In the genomic region with DNA sequence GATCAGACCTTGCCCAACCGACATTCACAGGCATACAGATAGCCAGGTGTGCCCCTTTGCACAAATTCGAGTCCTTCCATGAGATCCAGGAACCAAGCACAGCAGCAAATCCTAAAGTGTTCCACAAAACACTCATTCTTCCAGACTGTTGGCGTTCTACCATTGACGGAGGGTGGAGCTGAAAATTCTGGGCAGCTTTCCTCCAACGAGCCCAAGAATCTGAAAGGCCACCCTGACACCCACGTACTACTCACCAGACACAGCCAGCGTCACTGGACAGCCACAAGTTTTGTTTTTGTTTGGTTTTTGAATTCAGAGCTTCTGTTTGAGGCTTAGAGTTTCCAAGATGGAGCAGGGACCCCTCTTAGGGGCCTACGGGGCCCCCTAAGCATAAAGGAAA, we compare ENCODE assay signal across 13 cellular contexts.
DNase-seq lines count a peak whose midpoint lies in the region; ATAC-seq and TF ChIP-seq lines count a peak whose summit lies in the region.
"Had no signal": no experiment of that assay in that cellular context is flagged by ENCODE, and none has a peak within 500 bp of the region (broad histone marks: within the 10 kb centered on the region; RNA-seq: fewer than 3 reads in every experiment).

No MANE protein-coding gene starts in this region.

- H4K12ac ChIP-seq in trophoblast cell (ENCODE audit: low read depth, low read length) = no peak overlapping the region

- H3K9me2 ChIP-seq in GM23248 (ENCODE audit: insufficient read depth) = no peaks in the 10 kb centered on the region

- H3K4me3 Mint-ChIP-seq in endothelial cell (ENCODE audit: unreplicated experiment) = no peak overlapping the region
- H3K4me3 Mint-ChIP-seq: CD4-positive, CD25-positive, alpha-beta regulatory T cell had no signal

- 32 to 36% methylated on average over 8 of the region's 8 CpGs for WGBS in GM23248 (ENCODE audit: low coverage in 1 of 2, low lambda C conversion rate in 2 of 2, missing lambda C conversion rate in 2 of 2), 2 experiments
- WGBS in trophoblast cell (ENCODE audit: extremely low coverage, insufficient coverage, insufficient read length) = no CpG with 5 or more reads among the region's 8 CpGs

- H2AK5ac ChIP-seq in trophoblast cell (ENCODE audit: low read length) = no peak overlapping the region

- no peaks in the 10 kb centered on the region for H3K36me3 ChIP-seq in GM23248 (ENCODE audit: low read depth)
- H3K36me3 ChIP-seq in trophoblast cell (ENCODE audit: control insufficient read depth in 1 of 2, insufficient read depth in 2 of 2, low read length in 2 of 2) = no peaks in the 10 kb centered on the region
- H3K36me3 ChIP-seq: BLaER1 treated with 17β-estradiol and CSF1 and Interleukin-3, amounts not matched to agents 10 nM and 100 nM had no signal

- no peak overlapping the region for H4K91ac ChIP-seq in trophoblast cell (ENCODE audit: low read depth, low read length)

- peaks cover 21% of the 10 kb centered on the region for H3K4me1 Mint-ChIP-seq in endothelial cell (ENCODE audit: unreplicated experiment)
- H3K4me1 Mint-ChIP-seq: CD4-positive, CD25-positive, alpha-beta regulatory T cell had no signal

- no peaks in the 10 kb centered on the region for H3K9me3 Mint-ChIP-seq in endothelial cell (ENCODE audit: unreplicated experiment)

- H3K27me3 Mint-ChIP-seq in endothelial cell (ENCODE audit: unreplicated experiment) = peaks cover 2% of the 10 kb centered on the region

- no peak overlapping the region for H2BK120ac ChIP-seq in trophoblast cell (ENCODE audit: insufficient read depth, low read length, poor library complexity)

- no peak overlapping the region for H3K18ac ChIP-seq in trophoblast cell (ENCODE audit: low read length)

- H3K27me3 ChIP-seq in GM23248 (replicated peaks; ENCODE audit: insufficient read depth) (no peaks in the 10 kb centered on the region), trophoblast cell (ENCODE audit: insufficient read depth, low read length) (no peaks in the 10 kb centered on the region)
- H3K27me3 ChIP-seq: BLaER1 treated with 17β-estradiol and CSF1 and Interleukin-3, amounts not matched to agents 10 nM and 100 nM had no signal

- peak overlapping the region; percentile 52; the same call in 1 of the 2 replicates for H2AFZ ChIP-seq in GM23248
- no peak overlapping the region for H2AFZ ChIP-seq in trophoblast cell (ENCODE audit: insufficient read depth, low read length, poor library complexity)

- no peak overlapping the region for H3K14ac ChIP-seq in trophoblast cell (ENCODE audit: low read length)

- in situ Hi-C loops in GM23248 (cut with MboI) = no loop called here

- H3K9ac ChIP-seq in GM23248 (no peak overlapping the region), trophoblast cell (ENCODE audit: low read length) (no peak overlapping the region)
- H3K9ac ChIP-seq: BLaER1 treated with 17β-estradiol and CSF1 and Interleukin-3, amounts not matched to agents 10 nM and 100 nM had no signal

- H3F3A ChIP-seq in GM23248 (ENCODE audit: insufficient read depth) = 0 out of 2 replicates have a peak, but pooled peaks cover 6% of the 10 kb centered on the region

- H3K27ac ChIP-seq in GM23248 (no peak overlapping the region), trophoblast cell (ENCODE audit: low read depth, low read length) (peak overlapping the region; percentile 15)
- H3K27ac ChIP-seq: A549 had no signal

- peak overlapping the region; percentile 82 for H3K27ac Mint-ChIP-seq in endothelial cell (ENCODE audit: unreplicated experiment)
- H3K27ac Mint-ChIP-seq: CD4-positive, CD25-positive, alpha-beta regulatory T cell had no signal

- H3K79me2 ChIP-seq in GM23248 (ENCODE audit: insufficient read depth) = no peaks in the 10 kb centered on the region
- H3K79me2 ChIP-seq in trophoblast cell (ENCODE audit: control insufficient read depth, insufficient read depth, low read length, poor library complexity) = no peaks in the 10 kb centered on the region

- no peak overlapping the region for H3K23ac ChIP-seq in trophoblast cell (ENCODE audit: low read length)

- peaks cover 2% of the 10 kb centered on the region for H3K79me1 ChIP-seq in trophoblast cell (ENCODE audit: low read length)

- no peaks in the 10 kb centered on the region for H3K36me3 Mint-ChIP-seq in endothelial cell (ENCODE audit: low read depth, unreplicated experiment)
- H3K36me3 Mint-ChIP-seq: CD4-positive, CD25-positive, alpha-beta regulatory T cell had no signal

- peak overlapping the region; percentile 17 for H3K4me2 ChIP-seq in GM23248 (ENCODE audit: unreplicated experiment)
- no peak overlapping the region for H3K4me2 ChIP-seq in trophoblast cell (ENCODE audit: low read length)
- H3K4me2 ChIP-seq: A549 had no signal

- TF ChIP-seq CTCF in endothelial cell (IDR thresholded peaks at IDR 0.05; ENCODE audit: unreplicated experiment) = no peak

- no peak for ATAC-seq in GM18502 (IDR thresholded peaks at IDR 0.05; ENCODE audit: poor library complexity, unreplicated experiment)
- no peak for ATAC-seq in GM18861 (IDR thresholded peaks at IDR 0.05; ENCODE audit: unreplicated experiment)
- ATAC-seq: A549, GM12878, HCT116 had no signal

- no peak overlapping the region for H2BK5ac ChIP-seq in trophoblast cell (ENCODE audit: low read depth, low read length, poor library complexity)

- DNase-seq in GM23248 = peak; percentile 75
- no peak for DNase-seq in endothelial cell (ENCODE audit: low spot score)
- no peak for DNase-seq in trophoblast cell
- DNase-seq in effector CD4-positive, alpha-beta T cell = no peak
- DNase-seq: Calu3; CD4-positive, CD25-positive, alpha-beta regulatory T cell; DMS 273 treated with DMSO at 0.1 percent for 48 hours had no signal

- H4K8ac ChIP-seq in trophoblast cell (ENCODE audit: low read depth, low read length) = no peak overlapping the region

- no peaks in the 10 kb centered on the region for H4K20me1 ChIP-seq in GM23248 (ENCODE audit: insufficient read depth)
- H4K20me1 ChIP-seq: BLaER1 treated with 17β-estradiol and CSF1 and Interleukin-3, amounts not matched to agents 10 nM and 100 nM had no signal

- H3K4me1 ChIP-seq in GM23248 (ENCODE audit: insufficient read depth) (peaks cover 15% of the 10 kb centered on the region), trophoblast cell (ENCODE audit: control insufficient read depth in 1 of 2, insufficient read depth in 2 of 2, low read length in 2 of 2) (peaks cover 3 to 9% of the 10 kb centered on the region in 2 experiments)
- H3K4me1 ChIP-seq: A549 had no signal

- no peak overlapping the region for H3K4ac ChIP-seq in trophoblast cell (ENCODE audit: low read depth, low read length)

- H3K9me3 ChIP-seq in GM23248 (ENCODE audit: low read depth) (no peaks in the 10 kb centered on the region), trophoblast cell (ENCODE audit: insufficient read depth, low read depth, low read length) (no peaks in the 10 kb centered on the region)
- H3K9me3 ChIP-seq: A549 had no signal

- no peak overlapping the region for H2BK12ac ChIP-seq in trophoblast cell (ENCODE audit: low read length)

- H3K4me3 ChIP-seq in GM23248 = no peak overlapping the region
- H3K4me3 ChIP-seq in trophoblast cell (ENCODE audit: low read depth, low read length) = no peak overlapping the region
- H3K4me3 ChIP-seq: A549; BLaER1 treated with 17β-estradiol and CSF1 and Interleukin-3, amounts not matched to agents 10 nM and 100 nM; GM12878 had no signal
